Comparison of ENCODE assay signal across 9 cellular contexts in the genomic region with DNA sequence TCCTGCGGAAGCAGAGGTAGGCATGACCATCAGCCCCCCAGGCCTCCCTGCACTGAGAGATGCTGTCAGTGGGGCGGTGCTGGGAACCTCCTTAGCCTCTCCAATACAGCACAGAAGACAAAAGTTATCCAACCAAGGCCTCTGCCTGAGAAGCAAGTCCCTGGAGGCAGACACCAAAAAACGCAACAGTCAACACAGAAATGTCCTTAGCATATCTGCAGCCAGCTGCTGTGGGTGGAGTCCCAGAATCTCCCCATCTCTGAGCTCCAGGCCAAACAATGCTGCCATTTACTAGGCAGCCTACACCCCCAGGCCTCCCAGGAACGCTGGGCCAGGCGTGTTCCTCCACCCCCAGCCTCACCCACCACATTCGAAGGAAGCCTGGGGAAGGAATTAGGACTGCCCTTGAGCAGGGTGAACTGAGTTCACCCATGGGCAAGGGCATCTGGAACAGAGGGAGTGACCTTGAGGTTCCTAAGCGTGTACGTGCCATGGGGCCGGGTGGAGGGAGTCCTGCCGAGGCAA. TPM values are rescaled to one million over a fixed set of nuclear protein-coding genes. Genes with fewer than 3 reads are reported as not detected.
A peak's percentile ranks its signal among the peaks of the same experiment; 100 is the strongest.
DNase-seq lines count a peak whose midpoint lies in the region; ATAC-seq, FAIRE-seq and TF ChIP-seq lines count a peak whose summit lies in the region.
"Had no signal": no experiment of that assay in that cellular context is flagged by ENCODE, and none has a peak within 500 bp of the region (broad histone marks: within the 10 kb centered on the region; RNA-seq: fewer than 3 reads in every experiment).

No MANE protein-coding gene starts in this region.

- H3K27ac ChIP-seq in small intestine (ENCODE audit: low read depth in 1 of 2, low read length in 1 of 2), result no peak overlapping the region

- H3K36me3 ChIP-seq in small intestine (ENCODE audit: control insufficient read depth in 2 of 2, insufficient read depth in 2 of 2, low read length in 2 of 2), result peaks cover 0 to 2% of the 10 kb centered on the region in 2 donors

- no peak overlapping the region for H3K4me3 ChIP-seq in fibroblast of villous mesenchyme (ENCODE audit: low read depth, low read length)
- no peak overlapping the region for H3K4me3 ChIP-seq in small intestine (ENCODE audit: low read depth in 1 of 2, low read length in 2 of 2)

- DNase-seq in NCI-H526 (lab: John Stamatoyannopoulos, UW), result peak; percentile 13 to 44
- no peak for DNase-seq in NCI-H526 treated with DMSO at 0.1 percent for 48 hours (lab: John Stamatoyannopoulos, UW)
- DNase-seq in fibroblast of villous mesenchyme (ENCODE audit: low read depth), result peak; percentile 66
- DNase-seq in small intestine, result peak; percentile 27
- no peak for DNase-seq in KG1 (lab: John Stamatoyannopoulos, UW)
- no peak for DNase-seq in HEK293T (ENCODE audit: extremely low spot score)
- no peak for DNase-seq in effector CD4-positive, alpha-beta T cell
- DNase-seq: activated CD4-positive, alpha-beta T cell treated with anti-CD3 and anti-CD28 coated beads for 4 hours had no signal

- peak; percentile 64 for ATAC-seq in HG03520 (IDR thresholded peaks at IDR 0.05; ENCODE audit: unreplicated experiment)

- H3K27me3 ChIP-seq in small intestine (ENCODE audit: control insufficient read depth in 2 of 2, insufficient read depth in 2 of 2, low read length in 2 of 2), result no peaks in the 10 kb centered on the region

- POLR2A ChIA-PET in HEK293T (lab: Yijun Ruan, JAX), result interaction anchor here (1.8 kb wide), 1 partner anchor 13 kb away, joined by 4 read pairs; no protein-coding TSS in a partner anchor

- H3K4me1 ChIP-seq in small intestine (ENCODE audit: control insufficient read depth in 2 of 2, insufficient read depth in 1 of 2, low read depth in 1 of 2, low read length in 1 of 2), result peaks cover 3% of the 10 kb centered on the region in 2 donors

- TF ChIP-seq CTCF in fibroblast of villous mesenchyme (IDR thresholded peaks at IDR 0.05; ENCODE audit: insufficient read depth, low read depth, low read length), result no peak

- WGBS in small intestine, 3 donors, result 43 to 56% (median 54%) methylated on average over 9 to 10 of the region's 10 CpGs

- FAIRE-seq in small intestine (lab: Jason Lieb, UNC), result no peak

- no peaks in the 10 kb centered on the region for H3K9me3 ChIP-seq in small intestine (ENCODE audit: control insufficient read depth, low read depth)

- CTCF ChIA-PET in HEK293T (lab: Yijun Ruan, JAX), result no interaction called here

TF ChIP-seq in HEK293T, 16 proteins besides CTCF, POLR2A, EP300 and RAD21:
- TF ChIP-seq LEF1 (IDR thresholded peaks at IDR 0.05; ENCODE audit: borderline replicate concordance), result no peak
- TF ChIP-seq NFRKB (IDR thresholded peaks at IDR 0.05), result no peak
- TF ChIP-seq FOXM1 (IDR thresholded peaks at IDR 0.05; ENCODE audit: borderline replicate concordance), result no peak
- TF ChIP-seq ZNF384 (IDR thresholded peaks at IDR 0.05), result no peak
- no peak for TF ChIP-seq TARDBP (IDR thresholded peaks at IDR 0.05)
- no peak for TF ChIP-seq SP1 (IDR thresholded peaks at IDR 0.05)
- TF ChIP-seq BHLHE40 (IDR thresholded peaks at IDR 0.05; ENCODE audit: borderline replicate concordance), result no peak
- TF ChIP-seq SUZ12 (IDR thresholded peaks at IDR 0.05), result no peak
- TF ChIP-seq CTBP1 (IDR thresholded peaks at IDR 0.05; ENCODE audit: borderline replicate concordance), result no peak
- TF ChIP-seq, protein P1, sequence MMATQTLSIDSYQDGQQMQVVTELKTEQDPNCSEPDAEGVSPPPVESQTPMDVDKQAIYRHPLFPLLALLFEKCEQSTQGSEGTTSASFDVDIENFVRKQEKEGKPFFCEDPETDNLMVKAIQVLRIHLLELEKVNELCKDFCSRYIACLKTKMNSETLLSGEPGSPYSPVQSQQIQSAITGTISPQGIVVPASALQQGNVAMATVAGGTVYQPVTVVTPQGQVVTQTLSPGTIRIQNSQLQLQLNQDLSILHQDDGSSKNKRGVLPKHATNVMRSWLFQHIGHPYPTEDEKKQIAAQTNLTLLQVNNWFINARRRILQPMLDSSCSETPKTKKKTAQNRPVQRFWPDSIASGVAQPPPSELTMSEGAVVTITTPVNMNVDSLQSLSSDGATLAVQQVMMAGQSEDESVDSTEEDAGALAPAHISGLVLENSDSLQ (IDR thresholded peaks at IDR 0.05), result no peak
- TF ChIP-seq HDGF (IDR thresholded peaks at IDR 0.05; ENCODE audit: borderline replicate concordance), result no peak
- no peak for TF ChIP-seq ELF4 (IDR thresholded peaks at IDR 0.05)
- TF ChIP-seq FOXK2 (IDR thresholded peaks at IDR 0.05), result no peak

RNA-seq across cellular contexts. Expression of a gene that starts 43.7 kb away (rescaled TPM):
- 24.2 and 32.4 TPM in 2 replicates for total RNA-seq in fibroblast of villous mesenchyme
- polyA plus RNA-seq in small intestine, result 10 to 100 TPM in 1 of 3 donors, 1 to 10 TPM in 2; 7.4 to 10.5 (median 8.9) TPM

RNA-seq across cellular contexts. Expression of a gene that starts 49.6 kb away (rescaled TPM):
- total RNA-seq in fibroblast of villous mesenchyme, result not detected in 2 replicates
- not detected for polyA plus RNA-seq in small intestine

Comparison
In these comparisons a context has a peak if more than half of its experiments do, and no peak if none do; other contexts are left out.
1. DNase-seq: peak in NCI-H526 (2 of 2), fibroblast of villous mesenchyme (single experiment) and small intestine (single experiment); none in NCI-H526 treated with DMSO at 0.1 percent for 48 hours (single experiment), KG1 (single experiment), HEK293T (single experiment) and effector CD4-positive, alpha-beta T cell (single experiment).